In the genomic region with DNA sequence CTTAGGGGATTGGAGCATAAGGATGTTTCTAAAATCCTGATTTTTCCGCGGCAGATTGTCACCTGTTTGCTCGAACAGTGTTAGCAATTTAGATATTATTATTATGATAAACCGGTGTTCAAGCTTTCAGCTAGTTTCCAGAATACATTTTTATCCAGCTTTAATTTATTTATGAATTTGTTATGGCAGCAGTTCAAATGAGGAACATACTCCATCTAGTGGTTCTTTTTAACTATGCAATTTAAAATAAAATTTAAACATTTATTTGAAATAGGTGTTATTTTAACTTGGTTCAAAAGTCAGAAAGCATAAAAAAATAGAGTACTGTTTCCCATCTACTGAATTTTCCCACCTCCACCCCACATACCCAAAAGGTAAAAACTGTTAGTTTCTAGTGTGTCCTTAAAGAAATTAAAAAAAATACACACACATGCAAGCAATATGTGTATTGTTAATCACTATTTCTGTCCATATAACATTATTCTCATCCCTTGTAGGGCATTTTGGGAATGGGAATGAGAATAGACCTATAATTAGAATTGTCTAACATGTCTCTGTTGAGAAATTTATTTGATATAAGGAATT, we compare ENCODE assay signal across 9 cellular contexts. TPM values are rescaled to one million over a fixed set of nuclear protein-coding genes. Genes with fewer than 3 reads are reported as not detected.
DNase-seq lines count a peak whose midpoint lies in the region; ATAC-seq and TF ChIP-seq lines count a peak whose summit lies in the region.
"Had no signal": no experiment of that assay in that cellular context is flagged by ENCODE, and none has a peak within 500 bp of the region (broad histone marks: within the 10 kb centered on the region; RNA-seq: fewer than 3 reads in every experiment).

No MANE protein-coding gene starts in this region.

- H3K9me3 ChIP-seq in SU-DHL-6 (ENCODE audit: insufficient read depth, low read length): no peaks in the 10 kb centered on the region; the same call in 1 of the 2 replicates
- H3K9me3 ChIP-seq: SJCRH30 had no signal

- no peaks in the 10 kb centered on the region for H3K9me2 ChIP-seq in SU-DHL-6 (replicated peaks; ENCODE audit: insufficient read depth, low read length)

- CTCF ChIA-PET in GM10248 (lab: Yijun Ruan, JAX): interaction anchor here (0.6 to 4.6 kb wide), 23 partner anchors 9 to 348 kb away, joined by 3 to 40 read pairs (median 4); a partner anchor contains a TSS

- no peaks in the 10 kb centered on the region for H3K36me3 ChIP-seq in SU-DHL-6 (ENCODE audit: low read length)
- H3K36me3 ChIP-seq: SJCRH30 had no signal

- ATAC-seq in HG03571 (IDR thresholded peaks at IDR 0.05; ENCODE audit: unreplicated experiment): no peak

- no peaks in the 10 kb centered on the region for H3K36me3 Mint-ChIP-seq in immature natural killer cell

- POLR2A ChIA-PET in GM10248 (lab: Yijun Ruan, JAX): no interaction called here

- no peaks in the 10 kb centered on the region for H3K4me1 Mint-ChIP-seq in immature natural killer cell

- no peaks in the 10 kb centered on the region for H3F3A ChIP-seq in SU-DHL-6 (ENCODE audit: insufficient read depth)

- peak; percentile 24 for DNase-seq in ACHN
- peak; percentile 38 for DNase-seq in GM10248 (ENCODE audit: extremely low spot score)
- peak in 2 of 3 donors; percentile 11 to 28 for DNase-seq in immature natural killer cell
- no peak for DNase-seq in activated CD8-positive, alpha-beta memory T cell treated with anti-CD3 and anti-CD28 coated beads for 24 hours
- DNase-seq in stimulated activated CD4-positive, alpha-beta T cell treated with anti-CD3 and anti-CD28 coated beads, Interleukin-1b, Interleukin-23, amount 100 ng/mL, for 48 hours: no peak
- no peak for DNase-seq in cardiac septum (ENCODE audit: low spot score)

- H3K27me3 Mint-ChIP-seq in immature natural killer cell (ENCODE audit: low read depth in 3 of 3): peaks cover 0 to 8% (median 0%) of the 10 kb centered on the region in 3 donors

- in situ Hi-C loops in ACHN (cut with HindIII; ENCODE audit: low pct_ligation_motif_present, low pct_unique_long_range_greater_than_20kb, low sequenced_read_pairs): no loop called here

- H3K9ac ChIP-seq in SU-DHL-6 (ENCODE audit: low read length): no peak overlapping the region

- H3K27ac Mint-ChIP-seq in immature natural killer cell: no peak overlapping the region

- TF ChIP-seq CTCF in GM10248 (IDR thresholded peaks at IDR 0.05; ENCODE audit: control extremely low read depth, extremely low read depth, low read depth, missing control alignments): peak; percentile 41
- TF ChIP-seq CTCF in SU-DHL-6 (IDR thresholded peaks at IDR 0.05; ENCODE audit: insufficient read depth, low read length, poor library complexity, severe bottlenecking): peak; percentile 58

- no peak overlapping the region for H3K4me3 Mint-ChIP-seq in immature natural killer cell

- H3K79me2 ChIP-seq in SU-DHL-6 (ENCODE audit: insufficient read depth, low read length): no peaks in the 10 kb centered on the region

- H3K4me2 ChIP-seq in SU-DHL-6 (ENCODE audit: low read depth, low read length, poor library complexity, severe bottlenecking): no peak overlapping the region

- no peaks in the 10 kb centered on the region for H3K27me3 ChIP-seq in SU-DHL-6 (ENCODE audit: low read length)

- peaks cover 0 to 5% (median under 1%) of the 10 kb centered on the region in 6 donors for H3K9me3 Mint-ChIP-seq in immature natural killer cell

- no peak overlapping the region for H3K27ac ChIP-seq in SU-DHL-6 (ENCODE audit: low read depth, low read length)
- H3K27ac ChIP-seq: SJCRH30 had no signal

- no peak overlapping the region for H3K4me3 ChIP-seq in SU-DHL-6 (ENCODE audit: insufficient read depth, low read length, poor library complexity, severe bottlenecking)
- H3K4me3 ChIP-seq: SJCRH30 had no signal

- H2AFZ ChIP-seq in SU-DHL-6 (ENCODE audit: low read depth, low read length, severe bottlenecking): no peak overlapping the region

- no peaks in the 10 kb centered on the region for H4K20me1 ChIP-seq in SU-DHL-6 (ENCODE audit: low read depth, low read length)

- intact Hi-C loops in cardiac septum (cut with DNase I): no loop called here

RNA-seq across cellular contexts. Expression of a gene that starts 23.2 kb away (rescaled TPM):
- polyA plus RNA-seq in immature natural killer cell: not detected
- not detected for total RNA-seq in cardiac septum
- total RNA-seq: SJCRH30 had no signal

Comparison
In these comparisons a context has a peak if more than half of its experiments do, and no peak if none do; other contexts are left out.
1. DNase-seq: peak in ACHN (single experiment), GM10248 (single experiment) and immature natural killer cell (2 of 3); none in activated CD8-positive, alpha-beta memory T cell treated with anti-CD3 and anti-CD28 coated beads for 24 hours (single experiment), stimulated activated CD4-positive, alpha-beta T cell treated with anti-CD3 and anti-CD28 coated beads, Interleukin-1b, Interleukin-23, amount 100 ng/mL, for 48 hours (single experiment) and cardiac septum (single experiment).